ENCODE assay signal across 10 cellular contexts in genomic region chr2:54380627-54381026, GRCh38.
"Had no signal": no experiment of that assay in that cellular context is flagged by ENCODE, and none has a peak within 500 bp of the region (broad histone marks: within the 10 kb centered on the region; RNA-seq: fewer than 3 reads in every experiment).

No MANE protein-coding gene starts in this region.

- H3K4me3 ChIP-seq: gastrocnemius medialis, heart left ventricle, lower lobe of right lung, tibial nerve had no signal

- H3K27me3 ChIP-seq: gastrocnemius medialis, heart left ventricle, tibial nerve had no signal

- H3K9me3 ChIP-seq: gastrocnemius medialis, heart left ventricle, lower lobe of right lung, tibial nerve had no signal

- DNase-seq: activated CD4-positive, alpha-beta T cell treated with anti-CD3 and anti-CD28 coated beads, Interleukin-2, amount 50 U/mL, for 48 hours; activated CD4-positive, CD25-positive, alpha-beta regulatory T cell treated with anti-CD3 and anti-CD28 coated beads, Interleukin-2, amount 50 U/mL, for 72 hours; gastrocnemius medialis; heart left ventricle; left colon; lower lobe of right lung had no signal

- H2AFZ ChIP-seq: parathyroid adenoma had no signal

- H3K4me1 ChIP-seq: parathyroid adenoma had no signal

- H3K36me3 ChIP-seq: gastrocnemius medialis, heart left ventricle, lower lobe of right lung, tibial nerve had no signal

- H3K9ac ChIP-seq: parathyroid adenoma had no signal

- ATAC-seq: activated naive CD4-positive, alpha-beta T cell treated with anti-CD3 and anti-CD28 coated beads, Interleukin-2, amount 50 U/mL, for 72 hours; gastrocnemius medialis; left colon; stimulated activated memory B cell treated with anti-CD40 and anti-IgM and Interleukin-4, amounts not matched to agents 10 μg/mL and 1 μg/mL and 100 μg/mL, for 72 hours had no signal

- H3K27ac ChIP-seq: gastrocnemius medialis, parathyroid adenoma had no signal
